In genomic region chr18:63031439-63031838, GRCh38 we compare ENCODE assay signal across 28 cellular contexts.
"Had no signal": no experiment of that assay in that cellular context is flagged by ENCODE, and none has a peak within 500 bp of the region (broad histone marks: within the 10 kb centered on the region; RNA-seq: fewer than 3 reads in every experiment).

No MANE protein-coding gene starts in this region.

- H2AFZ ChIP-seq: hepatocyte had no signal

- H3K36me3 ChIP-seq: adrenal gland, ascending aorta, breast epithelium, cardiac muscle cell, colonic mucosa, esophagus squamous epithelium, gastroesophageal sphincter, heart right ventricle had no signal

- ATAC-seq: activated CD4-positive, alpha-beta T cell treated with anti-CD3 and anti-CD28 coated beads for 36 hours; activated CD8-positive, alpha-beta memory T cell treated with anti-CD3 and anti-CD28 coated beads, Interleukin-2, amount 10 ng/mL, durations not matched to agents 7 days and 5 days; activated CD8-positive, alpha-beta T cell treated with anti-CD3 and anti-CD28 coated beads, Interleukin-2, amount 10 ng/mL, durations not matched to agents 7 days and 5 days; activated naive CD8-positive, alpha-beta T cell treated with anti-CD3 and anti-CD28 coated beads, Interleukin-2, amount 50 U/mL, for 24 hours; gastroesophageal sphincter; heart right ventricle had no signal

- H3K27ac ChIP-seq: adrenal gland, ascending aorta, breast epithelium, cardiac muscle cell, colonic mucosa, epithelial cell of prostate, esophagus squamous epithelium, gastroesophageal sphincter, heart right ventricle, hepatocyte had no signal

- H3K4me1 ChIP-seq: adrenal gland, ascending aorta, breast epithelium, colonic mucosa, esophagus squamous epithelium, gastroesophageal sphincter, heart right ventricle had no signal

- H3K79me2 ChIP-seq: hepatocyte had no signal

- H3K27me3 ChIP-seq: adrenal gland, ascending aorta, breast epithelium, cardiac muscle cell, colonic mucosa, esophagus squamous epithelium, gastroesophageal sphincter, heart right ventricle, hepatocyte had no signal

- DNase-seq: activated CD4-positive, alpha-beta memory T cell treated with anti-CD3 and anti-CD28 coated beads for 36 hours; activated CD4-positive, alpha-beta T cell treated with anti-CD3 and anti-CD28 coated beads for 36 hours; activated CD4-positive, alpha-beta T cell treated with anti-CD3 and anti-CD28 coated beads, Interleukin-2, amount 10 ng/mL, durations not matched to agents 24 days and 14 days; activated CD4-positive, CD25-positive, alpha-beta regulatory T cell; activated CD4-positive, CD25-positive, alpha-beta regulatory T cell treated with anti-CD3 and anti-CD28 coated beads, Interleukin-2, amount 50 U/mL, for 72 hours; activated CD8-positive, alpha-beta memory T cell treated with anti-CD3 and anti-CD28 coated beads, Interleukin-2, amount 10 ng/mL, durations not matched to agents 7 days and 5 days; activated CD8-positive, alpha-beta memory T cell treated with anti-CD3 and anti-CD28 coated beads, Interleukin-2, amount 50 U/mL, for 4 hours; activated CD8-positive, alpha-beta T cell treated with anti-CD3 and anti-CD28 coated beads, Interleukin-2, amount 10 ng/mL, durations not matched to agents 7 days and 5 days; activated effector memory CD4-positive, alpha-beta T cell treated with anti-CD3 and anti-CD28 coated beads, Interleukin-2, amount 50 U/mL, for 16 hours; activated naive CD4-positive, alpha-beta T cell treated with anti-CD3 and anti-CD28 coated beads for 36 hours; activated naive CD8-positive, alpha-beta T cell treated with anti-CD3 and anti-CD28 coated beads for 36 hours; activated naive CD8-positive, alpha-beta T cell treated with anti-CD3 and anti-CD28 coated beads, Interleukin-2, amount 50 U/mL, for 24 hours; activated T-cell treated with anti-CD3 and anti-CD28 coated beads, Interleukin-2, amount 50 U/mL, for 1 hour; activated T-cell treated with anti-CD3 and anti-CD28 coated beads, Interleukin-2, amount 50 U/mL, for 48 hours; adrenal gland; central memory CD4-positive, alpha-beta T cell; cerebellar nuclear complex; colonic mucosa; effector CD8-positive, alpha-beta T cell; esophagus squamous epithelium; foreskin melanocyte; heart right ventricle had no signal

- H3K4me2 ChIP-seq: hepatocyte had no signal

- H3K4me3 ChIP-seq: adrenal gland, ascending aorta, breast epithelium, cardiac muscle cell, colonic mucosa, esophagus squamous epithelium, gastroesophageal sphincter, heart right ventricle, hepatocyte had no signal

- H3K9me3 ChIP-seq: adrenal gland, ascending aorta, breast epithelium, colonic mucosa, esophagus squamous epithelium, gastroesophageal sphincter had no signal
